13 cellular contexts compared by ENCODE assay signal in genomic region chr1:225650198-225650597, GRCh38. TPM values are rescaled to one million over a fixed set of nuclear protein-coding genes. Genes with fewer than 3 reads are reported as not detected.
DNase-seq lines count a peak whose midpoint lies in the region; ATAC-seq and TF ChIP-seq lines count a peak whose summit lies in the region.
"Had no signal": no experiment of that assay in that cellular context is flagged by ENCODE, and none has a peak within 500 bp of the region (broad histone marks: within the 10 kb centered on the region; RNA-seq: fewer than 3 reads in every experiment).

No MANE protein-coding gene starts in this region.

- H3K9ac ChIP-seq in trophoblast cell (ENCODE audit: low read length), result no peak overlapping the region

- no peaks in the 10 kb centered on the region for H3K9me3 Mint-ChIP-seq in activated naive CD8-positive, alpha-beta T cell treated with anti-CD3 and anti-CD28 coated beads, Interleukin-2, amount 50 U/mL, for 24 hours
- H3K9me3 Mint-ChIP-seq in Caco-2 (ENCODE audit: unreplicated experiment), result no peaks in the 10 kb centered on the region

- peaks cover 9% of the 10 kb centered on the region for H3K9me3 ChIP-seq in A673 (ENCODE audit: low read depth, low read length, poor library complexity, severe bottlenecking)
- no peaks in the 10 kb centered on the region for H3K9me3 ChIP-seq in Panc1 (ENCODE audit: control insufficient read depth, insufficient read depth, low read depth, low read length)
- H3K9me3 ChIP-seq in trophoblast cell (ENCODE audit: insufficient read depth, low read depth, low read length), result no peaks in the 10 kb centered on the region
- no peaks in the 10 kb centered on the region for H3K9me3 ChIP-seq in Caco-2
- H3K9me3 ChIP-seq: BE2C had no signal

- peaks cover 19% of the 10 kb centered on the region for H3K79me1 ChIP-seq in trophoblast cell (ENCODE audit: low read length)

- H3K4me1 ChIP-seq in A673 (ENCODE audit: insufficient read depth, low read length, poor library complexity, severe bottlenecking) (peaks cover 21% of the 10 kb centered on the region), Panc1 (ENCODE audit: control insufficient read depth, insufficient read depth, low read length) (peaks cover 37% of the 10 kb centered on the region), trophoblast cell (ENCODE audit: control insufficient read depth in 1 of 2, insufficient read depth in 2 of 2, low read length in 2 of 2) (peaks cover 2 to 3% of the 10 kb centered on the region in 2 experiments), Caco-2 (peaks cover 7% of the 10 kb centered on the region)

- H2BK5ac ChIP-seq in trophoblast cell (ENCODE audit: low read depth, low read length, poor library complexity), result no peak overlapping the region

- no peak overlapping the region for H3K27ac ChIP-seq in A673 (ENCODE audit: low read depth, low read length, poor library complexity, severe bottlenecking)
- peak overlapping the region; percentile 99 for H3K27ac ChIP-seq in Panc1 (ENCODE audit: low read length)
- no peak overlapping the region for H3K27ac ChIP-seq in trophoblast cell (ENCODE audit: low read depth, low read length)
- H3K27ac ChIP-seq: foreskin keratinocyte had no signal

- H2AK5ac ChIP-seq in trophoblast cell (ENCODE audit: low read length), result no peak overlapping the region

- H4K12ac ChIP-seq in trophoblast cell (ENCODE audit: low read depth, low read length), result no peak overlapping the region

- peak overlapping the region; percentile 85 for H3K4me3 ChIP-seq in A673 (ENCODE audit: low read depth, low read length, poor library complexity, severe bottlenecking)
- H3K4me3 ChIP-seq in Panc1 (ENCODE audit: low read depth in 2 of 2, low read length in 2 of 2), result peak overlapping the region; percentile 89 to 100
- peak overlapping the region; percentile 90 for H3K4me3 ChIP-seq in fibroblast of mammary gland (ENCODE audit: control insufficient read depth, low read depth, low read length)
- no peak overlapping the region for H3K4me3 ChIP-seq in trophoblast cell (ENCODE audit: low read depth, low read length)
- no peak overlapping the region for H3K4me3 ChIP-seq in Caco-2 (ENCODE audit: low read depth, low read length)

- H2AFZ ChIP-seq in trophoblast cell (ENCODE audit: insufficient read depth, low read length, poor library complexity), result no peak overlapping the region

- TF ChIP-seq CTCF in A673 (conservative IDR thresholded peaks at IDR 0.05; ENCODE audit: low read depth, low read length), result no peak
- TF ChIP-seq CTCF in Panc1 (IDR thresholded peaks at IDR 0.05), result no peak
- TF ChIP-seq CTCF in fibroblast of mammary gland (conservative IDR thresholded peaks at IDR 0.05; ENCODE audit: control insufficient read depth, insufficient read depth, low read depth, low read length), result no peak
- TF ChIP-seq CTCF in Caco-2 (IDR thresholded peaks at IDR 0.05; ENCODE audit: insufficient read depth in 1 of 2, low read depth in 1 of 2, low read length in 1 of 2, severe bottlenecking in 1 of 2, unreplicated experiment in 1 of 2), result no peak

- no peak for DNase-seq in A673 (ENCODE audit: low spot score)
- no peak for DNase-seq in Panc1 (ENCODE audit: low read depth, low spot score)
- no peak for DNase-seq in fibroblast of mammary gland (ENCODE audit: low read depth)
- no peak for DNase-seq in trophoblast cell
- no peak for DNase-seq in activated naive CD8-positive, alpha-beta T cell treated with anti-CD3 and anti-CD28 coated beads, Interleukin-2, amount 50 U/mL, for 24 hours
- no peak for DNase-seq in NCI-H526 treated with DMSO at 0.1 percent for 48 hours (lab: John Stamatoyannopoulos, UW)
- DNase-seq in Caco-2, result no peak
- DNase-seq: BE2C; central memory CD4-positive, alpha-beta T cell; foreskin keratinocyte; midbrain; T1000 had no signal

- BruUV-seq in A673 (replicated peaks; lab: Mats Ljungman, UMichigan) (no TSS peak), Panc1 (replicated peaks; lab: Mats Ljungman, UMichigan) (no TSS peak), Caco-2 (replicated peaks; lab: Mats Ljungman, UMichigan) (no TSS peak)

- no peak overlapping the region for H3K4me2 ChIP-seq in trophoblast cell (ENCODE audit: low read length)

- no peak overlapping the region for H3K27ac Mint-ChIP-seq in activated naive CD8-positive, alpha-beta T cell treated with anti-CD3 and anti-CD28 coated beads, Interleukin-2, amount 50 U/mL, for 24 hours
- no peak overlapping the region for H3K27ac Mint-ChIP-seq in Caco-2 (ENCODE audit: unreplicated experiment)

- no peak overlapping the region for H4K8ac ChIP-seq in trophoblast cell (ENCODE audit: low read depth, low read length)

- peaks cover 12% of the 10 kb centered on the region for H3K4me1 Mint-ChIP-seq in activated naive CD8-positive, alpha-beta T cell treated with anti-CD3 and anti-CD28 coated beads, Interleukin-2, amount 50 U/mL, for 24 hours
- peaks cover 16% of the 10 kb centered on the region for H3K4me1 Mint-ChIP-seq in Caco-2 (ENCODE audit: low read depth, unreplicated experiment)

- no peak overlapping the region for H3K14ac ChIP-seq in trophoblast cell (ENCODE audit: low read length)

- ATAC-seq in Panc1, result no peak
- no peak for ATAC-seq in activated naive CD8-positive, alpha-beta T cell treated with anti-CD3 and anti-CD28 coated beads, Interleukin-2, amount 50 U/mL, for 24 hours
- no peak for ATAC-seq in GM18870 (IDR thresholded peaks at IDR 0.05; ENCODE audit: unreplicated experiment)
- ATAC-seq: foreskin keratinocyte had no signal

- no peak overlapping the region for H3K23ac ChIP-seq in trophoblast cell (ENCODE audit: low read length)

- intact Hi-C loops in A673 (cut with micrococcal nuclease; ENCODE audit: unreplicated experiment) (loop anchor here (5.0 to 10.0 kb wide), 2 partner anchors 95 to 173 kb away; no protein-coding TSS in a partner anchor), Panc1 (cut with micrococcal nuclease; ENCODE audit: unreplicated experiment) (loop anchor here (10.0 kb wide), 2 partner anchors 95 to 145 kb away; no protein-coding TSS in a partner anchor), Caco-2 (cut with micrococcal nuclease; ENCODE audit: unreplicated experiment) (loop anchor here (5.0 to 10.0 kb wide), 3 partner anchors 48 to 325 kb away; no protein-coding TSS in a partner anchor)

- CTCF ChIA-PET in A673 (lab: Charles Lee), result interaction anchor here (0.6 kb wide), 1 partner anchor 96 kb away, joined by 3 read pairs; no protein-coding TSS in a partner anchor
- CTCF ChIA-PET in Panc1 (lab: Charles Lee), result interaction anchor here (0.7 kb wide), 1 partner anchor 78 kb away, joined by 11 read pairs; no protein-coding TSS in a partner anchor
- CTCF ChIA-PET in Caco-2 (lab: Charles Lee), result no interaction called here

- POLR2A ChIA-PET in A673 (lab: Charles Lee; ENCODE audit: low non-redundant PET), result no interaction called here
- POLR2A ChIA-PET in Panc1 (lab: Charles Lee), result interaction anchor here (0.6 kb wide), 1 partner anchor 40 kb away, joined by 4 read pairs; no protein-coding TSS in a partner anchor
- POLR2A ChIA-PET in Caco-2 (lab: Charles Lee), result no interaction called here

- WGBS in trophoblast cell (ENCODE audit: extremely low coverage, insufficient coverage, insufficient read length), result no CpG with 5 or more reads among the region's 7 CpGs

- H2BK120ac ChIP-seq in trophoblast cell (ENCODE audit: insufficient read depth, low read length, poor library complexity), result no peak overlapping the region

- H3K18ac ChIP-seq in trophoblast cell (ENCODE audit: low read length), result no peak overlapping the region

- in situ Hi-C loops in Panc1 (cut with HindIII; ENCODE audit: low pct_unique_long_range_greater_than_20kb, low sequenced_read_pairs), result no loop called here

- peaks cover 21% of the 10 kb centered on the region for H3K79me2 ChIP-seq in trophoblast cell (ENCODE audit: control insufficient read depth, insufficient read depth, low read length, poor library complexity)

- no peak overlapping the region for H2BK12ac ChIP-seq in trophoblast cell (ENCODE audit: low read length)

- no peak overlapping the region for H3K4me3 Mint-ChIP-seq in activated naive CD8-positive, alpha-beta T cell treated with anti-CD3 and anti-CD28 coated beads, Interleukin-2, amount 50 U/mL, for 24 hours
- no peak overlapping the region for H3K4me3 Mint-ChIP-seq in Caco-2 (ENCODE audit: unreplicated experiment)

- no peaks in the 10 kb centered on the region for H3K27me3 ChIP-seq in A673 (replicated peaks; ENCODE audit: insufficient read depth, low read depth, low read length, poor library complexity)
- H3K27me3 ChIP-seq in Panc1 (ENCODE audit: control insufficient read depth, insufficient read depth, low read length), result no peaks in the 10 kb centered on the region
- H3K27me3 ChIP-seq in trophoblast cell (ENCODE audit: insufficient read depth, low read length), result no peaks in the 10 kb centered on the region
- H3K27me3 ChIP-seq in Caco-2 (replicated peaks; ENCODE audit: control insufficient read depth, insufficient read depth, low read length), result no peaks in the 10 kb centered on the region
- H3K27me3 ChIP-seq: BE2C, foreskin keratinocyte had no signal

- peaks cover 48% of the 10 kb centered on the region for H3K27me3 Mint-ChIP-seq in activated naive CD8-positive, alpha-beta T cell treated with anti-CD3 and anti-CD28 coated beads, Interleukin-2, amount 50 U/mL, for 24 hours
- H3K27me3 Mint-ChIP-seq in Caco-2 (ENCODE audit: insufficient read depth, unreplicated experiment), result no peaks in the 10 kb centered on the region

- no peak overlapping the region for H4K91ac ChIP-seq in trophoblast cell (ENCODE audit: low read depth, low read length)

- H3K36me3 ChIP-seq in A673 (ENCODE audit: insufficient read depth, low read length, poor library complexity, severe bottlenecking), result peaks cover 6% of the 10 kb centered on the region
- H3K36me3 ChIP-seq in Panc1 (ENCODE audit: control insufficient read depth, insufficient read depth, low read length), result peaks cover 4% of the 10 kb centered on the region
- H3K36me3 ChIP-seq in trophoblast cell (ENCODE audit: control insufficient read depth in 1 of 2, insufficient read depth in 2 of 2, low read length in 2 of 2), result no peaks in the 10 kb centered on the region
- H3K36me3 ChIP-seq in Caco-2 (ENCODE audit: control insufficient read depth, insufficient read depth, low read length), result no peaks in the 10 kb centered on the region

- no peaks in the 10 kb centered on the region for H3K36me3 Mint-ChIP-seq in activated naive CD8-positive, alpha-beta T cell treated with anti-CD3 and anti-CD28 coated beads, Interleukin-2, amount 50 U/mL, for 24 hours (ENCODE audit: low read depth)
- peaks cover 8% of the 10 kb centered on the region for H3K36me3 Mint-ChIP-seq in Caco-2 (ENCODE audit: insufficient read depth, unreplicated experiment)

- peak overlapping the region; percentile 86 for H3K4ac ChIP-seq in trophoblast cell (ENCODE audit: low read depth, low read length)

RNA-seq across cellular contexts. Expression of gene ENAH, which starts 2.7 kb away (rescaled TPM):
- 171 and 186 TPM in 2 replicates for total RNA-seq in A673 (2021)
- total RNA-seq in Panc1 (2021; ENCODE audit: unreplicated experiment), result 133 TPM
- 73.6 TPM for polyA plus RNA-seq in Panc1 (2012; ENCODE audit: insufficient read length)
- polyA plus RNA-seq in trophoblast cell (2013), result 106 and 111 TPM in 2 replicates
- 78.0 and 80.0 TPM in 2 replicates for total RNA-seq in Caco-2 (2022)

Comparison
In these comparisons a context has a peak if more than half of its experiments do, and no peak if none do; other contexts are left out.
1. H3K4me3 ChIP-seq: peak in A673 (single experiment), Panc1 (2 of 2) and fibroblast of mammary gland (single experiment); none in trophoblast cell (single experiment) and Caco-2 (single experiment).